Comparison of ENCODE assay signal across 1 cellular context in genomic region chr1:109723351-109723750, GRCh38.
TF ChIP-seq lines count a peak whose summit lies in the region.

No MANE protein-coding gene starts in this region.

TF ChIP-seq in IMR-90, 13 proteins besides CTCF, POLR2A, EP300 and RAD21:
- no peak for TF ChIP-seq ELK1 (IDR thresholded peaks at IDR 0.05; ENCODE audit: borderline replicate concordance, low read depth, low read length)
TF ChIP-seq in IMR-90: peak in this region for 0.
